In the genomic region with DNA sequence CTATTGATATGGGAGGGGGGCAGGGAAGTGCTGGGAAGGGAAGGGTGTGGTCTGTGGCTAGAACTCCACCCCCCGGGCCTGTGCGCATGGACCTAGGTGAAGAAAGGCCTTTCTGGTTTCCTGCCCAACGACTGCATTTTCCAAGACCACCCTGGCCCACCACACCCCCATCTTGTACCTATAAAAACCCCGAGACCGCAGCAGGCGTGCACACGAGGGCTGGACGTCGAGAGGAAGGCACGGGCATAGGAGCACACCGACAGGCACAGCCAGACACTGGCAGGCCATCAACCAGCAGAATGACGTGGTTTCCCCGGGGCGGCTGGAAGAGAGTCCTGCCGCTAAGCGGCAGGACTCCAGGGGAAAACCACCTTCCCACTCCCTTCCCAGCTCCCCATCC, we compare ENCODE assay signal across 18 cellular contexts.
DNase-seq lines count a peak whose midpoint lies in the region; ATAC-seq and TF ChIP-seq lines count a peak whose summit lies in the region.
"Had no signal": no experiment of that assay in that cellular context is flagged by ENCODE, and none has a peak within 500 bp of the region (broad histone marks: within the 10 kb centered on the region; RNA-seq: fewer than 3 reads in every experiment).

No MANE protein-coding gene starts in this region.

- intact Hi-C loops in left cardiac atrium (cut with DNase I) = no loop called here
- intact Hi-C loops in heart left ventricle (cut with DNase I) = no loop called here
- intact Hi-C loops in posterior vena cava (cut with DNase I) = no loop called here

- no peak overlapping the region for H3K4me3 Mint-ChIP-seq in glutamatergic neuron (ENCODE audit: unreplicated experiment)
- H3K4me3 Mint-ChIP-seq: CD4-positive, alpha-beta memory T cell; GM23338; H9 had no signal

- DNase-seq in left cardiac atrium (peak; percentile 8), heart left ventricle (no peak), glutamatergic neuron (no peak), posterior vena cava (ENCODE audit: low spot score) (peak; percentile 61)
- DNase-seq in activated effector memory CD4-positive, alpha-beta T cell treated with anti-CD3 and anti-CD28 coated beads, Interleukin-2, amount 50 U/mL, for 16 hours = no peak
- DNase-seq: 8988T; C1 segment of cervical spinal cord; Calu3; CD4-positive, alpha-beta memory T cell; COR-L47; DMS53; DMS79 treated with DMSO at 0.1 percent for 48 hours; GF-D8; H9 had no signal

- no peak for ATAC-seq in left cardiac atrium
- ATAC-seq in heart left ventricle = no peak
- ATAC-seq in HG03108 (IDR thresholded peaks at IDR 0.05; ENCODE audit: unreplicated experiment) = no peak
- ATAC-seq: A549, GM23338, HCT116 had no signal

- H3K36me3 Mint-ChIP-seq in glutamatergic neuron (ENCODE audit: unreplicated experiment) = peaks cover 15% of the 10 kb centered on the region
- H3K36me3 Mint-ChIP-seq: CD4-positive, alpha-beta memory T cell had no signal

- no peaks in the 10 kb centered on the region for H3K4me1 ChIP-seq in heart left ventricle
- H3K4me1 ChIP-seq: A549 had no signal

- H3K9me3 Mint-ChIP-seq in glutamatergic neuron (ENCODE audit: unreplicated experiment) = peaks cover 6% of the 10 kb centered on the region

- WGBS in heart left ventricle, 4 donors = 91 to 95% (median 92%) methylated on average over 14 to 16 of the region's 16 CpGs

- no peak overlapping the region for H3K4me3 ChIP-seq in heart left ventricle
- H3K4me3 ChIP-seq: A549, GM23338 had no signal

- H3K27me3 Mint-ChIP-seq in glutamatergic neuron (ENCODE audit: unreplicated experiment) = peaks cover 1% of the 10 kb centered on the region
- H3K27me3 Mint-ChIP-seq: CD4-positive, alpha-beta memory T cell had no signal

- H3K4me1 Mint-ChIP-seq in glutamatergic neuron (ENCODE audit: low read depth, unreplicated experiment) = peaks cover 4% of the 10 kb centered on the region
- H3K4me1 Mint-ChIP-seq: CD4-positive, alpha-beta memory T cell; GM23338 had no signal

- no peak overlapping the region for H3K27ac ChIP-seq in heart left ventricle
- H3K27ac ChIP-seq: A549 had no signal

- no peaks in the 10 kb centered on the region for H3K9me3 ChIP-seq in heart left ventricle
- H3K9me3 ChIP-seq: A549 had no signal

- H3K27ac Mint-ChIP-seq in glutamatergic neuron (ENCODE audit: unreplicated experiment) = peak overlapping the region; percentile 70
- H3K27ac Mint-ChIP-seq: CD4-positive, alpha-beta memory T cell; GM23338; H9 had no signal

- no peaks in the 10 kb centered on the region for H3K36me3 ChIP-seq in heart left ventricle

- TF ChIP-seq CTCF in heart left ventricle (IDR thresholded peaks at IDR 0.05) = no peak
- TF ChIP-seq CTCF in glutamatergic neuron (IDR thresholded peaks at IDR 0.05; ENCODE audit: partially characterized antibody, unreplicated experiment) = no peak

- no peak for TF ChIP-seq POLR2A in heart left ventricle (IDR thresholded peaks at IDR 0.05)

- no peaks in the 10 kb centered on the region for H3K27me3 ChIP-seq in heart left ventricle

Comparison
In these comparisons a context has a peak if more than half of its experiments do, and no peak if none do; other contexts are left out.
1. DNase-seq: peak in left cardiac atrium (single experiment) and posterior vena cava (single experiment); none in heart left ventricle (0 of 5), glutamatergic neuron (single experiment) and activated effector memory CD4-positive, alpha-beta T cell treated with anti-CD3 and anti-CD28 coated beads, Interleukin-2, amount 50 U/mL, for 16 hours (single experiment).